ENCODE assay signal across 8 cellular contexts in the genomic region with DNA sequence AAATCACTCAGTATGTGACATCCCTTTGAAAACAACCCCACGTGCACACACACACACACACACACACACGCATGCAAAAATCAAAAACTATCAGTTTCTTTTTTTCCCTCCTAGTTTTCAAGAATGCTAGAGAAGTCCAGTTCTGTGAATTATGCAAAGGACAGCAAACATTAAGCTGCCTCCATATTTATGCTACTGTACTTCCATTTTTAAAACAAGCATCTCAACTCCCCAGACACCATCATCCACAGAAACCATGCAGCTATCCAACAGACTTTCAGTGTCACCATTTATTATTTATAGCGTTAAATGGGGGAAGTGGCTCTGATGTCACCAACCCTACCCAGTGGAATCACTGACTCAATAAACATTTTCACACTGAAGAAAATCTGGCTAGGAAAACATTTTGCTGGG. TPM values are rescaled to one million over a fixed set of nuclear protein-coding genes. Genes with fewer than 3 reads are reported as not detected.
DNase-seq lines count a peak whose midpoint lies in the region; ATAC-seq and TF ChIP-seq lines count a peak whose summit lies in the region.

No MANE protein-coding gene starts in this region.

- no peaks in the 10 kb centered on the region for H3K9me3 ChIP-seq in A673 (ENCODE audit: low read depth, low read length, poor library complexity, severe bottlenecking)

- no peaks in the 10 kb centered on the region for H3K9me3 Mint-ChIP-seq in HFFc6
- H3K9me3 Mint-ChIP-seq in glutamatergic neuron (ENCODE audit: unreplicated experiment), result peaks cover 14% of the 10 kb centered on the region

- H3K27me3 Mint-ChIP-seq in HFFc6 (ENCODE audit: insufficient read depth) (peaks cover 8% of the 10 kb centered on the region), glutamatergic neuron (ENCODE audit: unreplicated experiment) (peaks cover 7% of the 10 kb centered on the region)

- DNase-seq in A673 (ENCODE audit: low spot score), result peak; percentile 7
- peak; percentile 34 for DNase-seq in HFFc6
- peak; percentile 17 for DNase-seq in activated T-cell treated with anti-CD3 and anti-CD28 coated beads for 4 hours
- no peak for DNase-seq in glutamatergic neuron
- peak; percentile 35 for DNase-seq in stimulated activated CD8-positive, alpha-beta memory T cell treated with anti-CD3 and anti-CD28 coated beads, Interleukin-4, amount 100 ng/mL, for 48 hours
- DNase-seq in kidney glomerular epithelial cell (lab: John Stamatoyannopoulos, UW), result no peak

- intact Hi-C loops in A673 (cut with micrococcal nuclease; ENCODE audit: unreplicated experiment), result loop anchor here (5.0 to 10.0 kb wide), 2 partner anchors 90 to 182 kb away; a partner anchor contains a TSS

- H3K4me3 Mint-ChIP-seq in HFFc6 (peak overlapping the region; percentile 99), glutamatergic neuron (ENCODE audit: unreplicated experiment) (peak overlapping the region; percentile 96)

- no peaks in the 10 kb centered on the region for H3K27me3 ChIP-seq in A673 (replicated peaks; ENCODE audit: insufficient read depth, low read depth, low read length, poor library complexity)

- peaks cover 11% of the 10 kb centered on the region for H3K4me1 ChIP-seq in A673 (ENCODE audit: insufficient read depth, low read length, poor library complexity, severe bottlenecking)

- no peaks in the 10 kb centered on the region for H3K36me3 ChIP-seq in A673 (ENCODE audit: insufficient read depth, low read length, poor library complexity, severe bottlenecking)

- BruUV-seq in A673 (replicated peaks; lab: Mats Ljungman, UMichigan), result TSS peak; percentile 32

- H3K36me3 Mint-ChIP-seq in HFFc6 (ENCODE audit: low read depth), result 0 out of 2 replicates have a peak, but pooled peaks cover 8% of the 10 kb centered on the region
- no peaks in the 10 kb centered on the region for H3K36me3 Mint-ChIP-seq in glutamatergic neuron (ENCODE audit: unreplicated experiment)

- peak overlapping the region; percentile 93 for H3K4me3 ChIP-seq in A673 (ENCODE audit: low read depth, low read length, poor library complexity, severe bottlenecking)

- TF ChIP-seq CTCF in A673 (conservative IDR thresholded peaks at IDR 0.05; ENCODE audit: low read depth, low read length) (no peak), HFFc6 (IDR thresholded peaks at IDR 0.05) (no peak), glutamatergic neuron (IDR thresholded peaks at IDR 0.05; ENCODE audit: partially characterized antibody, unreplicated experiment) (no peak)

- H3K27ac Mint-ChIP-seq in HFFc6 (peak overlapping the region; percentile 93), glutamatergic neuron (ENCODE audit: unreplicated experiment) (peak overlapping the region; percentile 96)

- peaks cover 75% of the 10 kb centered on the region for H3K4me1 Mint-ChIP-seq in HFFc6 (ENCODE audit: low read depth)
- peaks cover 41% of the 10 kb centered on the region for H3K4me1 Mint-ChIP-seq in glutamatergic neuron (ENCODE audit: low read depth, unreplicated experiment)

- POLR2A ChIA-PET in A673 (lab: Charles Lee; ENCODE audit: low non-redundant PET), result no interaction called here

- CTCF ChIA-PET in A673 (lab: Charles Lee), result no interaction called here

- H3K27ac ChIP-seq in A673 (ENCODE audit: low read depth, low read length, poor library complexity, severe bottlenecking), result no peak overlapping the region

- ATAC-seq in HG03354 (IDR thresholded peaks at IDR 0.05; ENCODE audit: poor library complexity, severe bottlenecking, unreplicated experiment), result no peak
- no peak for ATAC-seq in HG02763 (IDR thresholded peaks at IDR 0.05; ENCODE audit: unreplicated experiment)

RNA-seq across cellular contexts. Expression of a gene that starts 1.6 kb away (rescaled TPM):
- total RNA-seq in A673 (2021) (34.9 and 40.2 TPM in 2 replicates), glutamatergic neuron (ENCODE audit: unreplicated experiment) (110 TPM)
- 10 to 100 TPM; 54.5 to 60.5 (median 58.5) TPM for total RNA-seq in HFFc6 (2021; fragmentation: NEBNext Ultra II Directional; extraction: Animal tissue kit (Norgen Biotek cat#: 25700))

Comparison
In these comparisons a context has a peak if more than half of its experiments do, and no peak if none do; other contexts are left out.
1. DNase-seq: peak in A673 (single experiment), HFFc6 (single experiment), activated T-cell treated with anti-CD3 and anti-CD28 coated beads for 4 hours (single experiment) and stimulated activated CD8-positive, alpha-beta memory T cell treated with anti-CD3 and anti-CD28 coated beads, Interleukin-4, amount 100 ng/mL, for 48 hours (single experiment); none in glutamatergic neuron (single experiment) and kidney glomerular epithelial cell (single experiment).